25 cellular contexts compared by ENCODE assay signal in the genomic region with DNA sequence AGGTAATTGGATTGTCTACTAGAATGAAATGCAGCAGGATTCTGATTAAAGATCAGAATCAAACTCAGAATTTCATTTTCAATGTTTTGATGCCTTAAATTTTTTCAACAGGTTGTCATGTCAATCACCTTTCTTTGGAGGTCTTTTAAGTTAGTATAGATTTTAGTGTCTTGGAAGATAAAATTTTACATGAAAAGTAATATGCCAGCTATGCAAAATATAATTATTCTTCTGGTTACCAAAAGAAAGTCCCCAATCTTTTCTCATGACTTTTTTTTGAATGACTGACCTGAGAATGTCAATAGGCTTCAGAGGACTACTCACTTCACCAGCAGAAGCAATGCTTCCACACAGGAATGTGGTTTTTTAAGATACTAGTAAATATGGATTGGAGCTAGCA. TPM values are rescaled to one million over a fixed set of nuclear protein-coding genes. Genes with fewer than 3 reads are reported as not detected.
DNase-seq lines count a peak whose midpoint lies in the region; ATAC-seq and TF ChIP-seq lines count a peak whose summit lies in the region.
"Had no signal": no experiment of that assay in that cellular context is flagged by ENCODE, and none has a peak within 500 bp of the region (broad histone marks: within the 10 kb centered on the region; RNA-seq: fewer than 3 reads in every experiment).

No MANE protein-coding gene starts in this region.

- intact Hi-C loops in right cardiac atrium (cut with DNase I), result loop anchor here in 3 of 4 donors (10.0 kb wide), 2 partner anchors 193 to 563 kb away; no protein-coding TSS in a partner anchor
- intact Hi-C loops in gastrocnemius medialis (cut with DNase I; ENCODE audit: low total_unique reads), result loop anchor here (10.0 kb wide), 1 partner anchor 197 kb away; a partner anchor contains a TSS
- intact Hi-C loops in natural killer cell (cut with micrococcal nuclease), result loop anchor here (5.0 kb wide), 1 partner anchor 210 kb away; no protein-coding TSS in a partner anchor

- no peak for ATAC-seq in right cardiac atrium
- no peak for ATAC-seq in gastrocnemius medialis
- ATAC-seq in natural killer cell, result no peak
- ATAC-seq: activated T-cell treated with anti-CD3 and anti-CD28 coated beads, Interleukin-2, amount 50 U/mL, for 4 hours; effector memory CD8-positive, alpha-beta T cell; SK-N-SH treated with all-trans-retinoic acid at 6 μM for 48 hours had no signal

- DNase-seq in AG04450 (ENCODE audit: low read depth, low spot score) (no peak), MG63 (no peak), right cardiac atrium (no peak), gastrocnemius medialis (no peak), natural killer cell (no peak), HuH-7 (ENCODE audit: low spot score) (no peak), GM19240 (ENCODE audit: insufficient read length, low spot score) (no peak)
- no peak for DNase-seq in activated CD4-positive, alpha-beta T cell treated with anti-CD3 and anti-CD28 coated beads, Interleukin-2, amount 50 U/mL, for 4 hours
- DNase-seq: activated CD4-positive, alpha-beta T cell treated with anti-CD3 and anti-CD28 coated beads for 4 hours; activated naive CD4-positive, alpha-beta T cell; activated T-cell treated with anti-CD3 and anti-CD28 coated beads, Interleukin-2, amount 50 U/mL, for 4 hours; adrenal gland; brain microvascular endothelial cell; CD4-positive, CD25-positive, alpha-beta regulatory T cell; effector memory CD8-positive, alpha-beta T cell; EL; NCI-H1105 treated with DMSO at 0.1 percent for 48 hours; NCI-H2081; NCI-H446; nephron progenitor cell; posterior cingulate gyrus had no signal

- H3K36me3 ChIP-seq in MG63 (peaks cover 18% of the 10 kb centered on the region), gastrocnemius medialis (no peaks in the 10 kb centered on the region)
- H3K36me3 ChIP-seq: adrenal gland, brain microvascular endothelial cell, HAP-1 had no signal

- TF ChIP-seq CTCF in AG04450 (IDR thresholded peaks at IDR 0.05; ENCODE audit: low read depth, low read length), result no peak
- TF ChIP-seq CTCF in gastrocnemius medialis (IDR thresholded peaks at IDR 0.05 in 4 of 5, conservative IDR thresholded peaks at IDR 0.05 in 1 of 5), result no peak
- TF ChIP-seq CTCF in natural killer cell (IDR thresholded peaks at IDR 0.05), result no peak

- POLR2A ChIA-PET in AG04450 (lab: Yijun Ruan, JAX), result no interaction called here

- no peaks in the 10 kb centered on the region for H3K4me1 Mint-ChIP-seq in natural killer cell
- H3K4me1 Mint-ChIP-seq: CD4-positive, CD25-positive, alpha-beta regulatory T cell; nephron progenitor cell had no signal

- H3K4me3 Mint-ChIP-seq in natural killer cell, result no peak overlapping the region
- H3K4me3 Mint-ChIP-seq: activated T-cell treated with anti-CD3 and anti-CD28 coated beads, Interleukin-2, amount 50 U/mL, for 4 hours; CD4-positive, CD25-positive, alpha-beta regulatory T cell; effector memory CD8-positive, alpha-beta T cell; nephron progenitor cell had no signal

- in situ Hi-C loops in gastrocnemius medialis (cut with MboI; ENCODE audit: low sequenced_read_pairs in 4 of 4), result loop anchor here in 3 of 4 donors (10.0 kb wide), 3 partner anchors 193 to 563 kb away; no protein-coding TSS in a partner anchor

- H3K27me3 ChIP-seq in AG04450 (ENCODE audit: control insufficient read depth, insufficient read depth, low read length) (no peaks in the 10 kb centered on the region), MG63 (no peaks in the 10 kb centered on the region), right cardiac atrium (ENCODE audit: control insufficient read depth, insufficient read depth) (no peaks in the 10 kb centered on the region), gastrocnemius medialis (no peaks in the 10 kb centered on the region)
- H3K27me3 ChIP-seq: adrenal gland, brain microvascular endothelial cell had no signal

- H3K27ac Mint-ChIP-seq in natural killer cell, result no peak overlapping the region
- H3K27ac Mint-ChIP-seq: CD4-positive, CD25-positive, alpha-beta regulatory T cell; effector memory CD8-positive, alpha-beta T cell; nephron progenitor cell had no signal

- H3K27me3 Mint-ChIP-seq in natural killer cell (ENCODE audit: low read depth in 2 of 2), result peaks cover 3 to 7% of the 10 kb centered on the region in 2 donors

- H3K9me3 ChIP-seq in AG04450 (ENCODE audit: control insufficient read depth, insufficient read depth, low read length) (no peaks in the 10 kb centered on the region), MG63 (no peaks in the 10 kb centered on the region), right cardiac atrium (ENCODE audit: control insufficient read depth, low read length) (no peaks in the 10 kb centered on the region), gastrocnemius medialis (no peaks in the 10 kb centered on the region)
- H3K9me3 ChIP-seq: adrenal gland, HAP-1 had no signal

- TF ChIP-seq POLR2A in gastrocnemius medialis (IDR thresholded peaks at IDR 0.05), result no peak

- H3K36me3 Mint-ChIP-seq in natural killer cell, result no peaks in the 10 kb centered on the region
- H3K36me3 Mint-ChIP-seq: CD4-positive, CD25-positive, alpha-beta regulatory T cell had no signal

- peak overlapping the region; percentile 66 for H3K4me3 ChIP-seq in AG04450 (ENCODE audit: low read depth, low read length)
- H3K4me3 ChIP-seq in MG63, result peak overlapping the region; percentile 55
- H3K4me3 ChIP-seq in right cardiac atrium (ENCODE audit: low read length), result peak overlapping the region; percentile 37
- peak overlapping the region in 1 of 4 donors; percentile 10 for H3K4me3 ChIP-seq in gastrocnemius medialis
- H3K4me3 ChIP-seq: HAP-1 had no signal

- H3K4me1 ChIP-seq in right cardiac atrium (ENCODE audit: control insufficient read depth, insufficient read depth, low read length), result peaks cover 8% of the 10 kb centered on the region
- peaks cover 0 to 4% of the 10 kb centered on the region in 2 donors for H3K4me1 ChIP-seq in gastrocnemius medialis
- H3K4me1 ChIP-seq: adrenal gland had no signal

- H3K27ac ChIP-seq in AG04450 (ENCODE audit: low read depth, low read length) (no peak overlapping the region), right cardiac atrium (ENCODE audit: low read length) (peak overlapping the region; percentile 45), gastrocnemius medialis (peak overlapping the region in 3 of 4 donors; percentile 30 to 54 (median 42))
- H3K27ac ChIP-seq: brain microvascular endothelial cell, RWPE1 had no signal

- H3K9me3 Mint-ChIP-seq in natural killer cell, result no peaks in the 10 kb centered on the region
- H3K9me3 Mint-ChIP-seq: activated T-cell treated with anti-CD3 and anti-CD28 coated beads, Interleukin-2, amount 50 U/mL, for 4 hours; CD4-positive, CD25-positive, alpha-beta regulatory T cell; effector memory CD8-positive, alpha-beta T cell; nephron progenitor cell had no signal

- CTCF ChIA-PET in AG04450 (lab: Charles Lee), result interaction anchor here (0.6 kb wide), 1 partner anchor 282 kb away, joined by 3 read pairs; no protein-coding TSS in a partner anchor

RNA-seq across cellular contexts. Expression of a gene that starts 4.3 kb away (rescaled TPM):
- 113 and 175 TPM in 2 replicates for polyA plus RNA-seq in AG04450 (2011; rRNA removed)
- polyA minus RNA-seq in AG04450 (2011; rRNA and poly(A)+ RNA removed), result 105 and 197 TPM in 2 replicates
- 7.1 and 9.2 TPM in 2 replicates for total RNA-seq in MG63 (2014; rRNA removed; shearing (Covaris generic); ENCODE audit: low replicate concordance)
- 10 to 100 TPM; 29.0 to 50.0 (median 39.0) TPM for total RNA-seq in right cardiac atrium
- 21.3 TPM for polyA plus RNA-seq in right cardiac atrium
- total RNA-seq in gastrocnemius medialis, result 1 to 10 TPM; 1.3 to 9.5 (median 2.0) TPM
- total RNA-seq in natural killer cell, result not detected
- total RNA-seq: activated CD8-positive, alpha-beta memory T cell treated with anti-CD3 and anti-CD28 coated beads for 36 hours; CD4-positive, CD25-positive, alpha-beta regulatory T cell had no signal
